In genomic region chr17:41647038-41647813, GRCh38 we compare ENCODE assay signal across 12 cellular contexts. TPM values are rescaled to one million over a fixed set of nuclear protein-coding genes. Genes with fewer than 3 reads are reported as not detected.
DNase-seq lines count a peak whose midpoint lies in the region; ATAC-seq, FAIRE-seq and TF ChIP-seq lines count a peak whose summit lies in the region.
"Had no signal": no experiment of that assay in that cellular context is flagged by ENCODE, and none has a peak within 500 bp of the region (broad histone marks: within the 10 kb centered on the region; RNA-seq: fewer than 3 reads in every experiment).

No MANE protein-coding gene starts in this region.

- no peaks in the 10 kb centered on the region for H4K20me1 ChIP-seq in HCT116 (ENCODE audit: insufficient read depth)

- FAIRE-seq in A204.1 (lab: Jason Lieb, UNC) (peak; percentile 97), frontal cortex (lab: Jason Lieb, UNC) (peak; percentile 56)

- no peak for TF ChIP-seq RAD21 in HCT116 (IDR thresholded peaks at IDR 0.05; ENCODE audit: low read depth)

- no peaks in the 10 kb centered on the region for H3K79me2 ChIP-seq in HCT116 (ENCODE audit: insufficient read depth, low read length)

- RAD21 ChIA-PET in HCT116 (lab: Charles Lee; ENCODE audit: low non-redundant PET in 1 of 2, low total read pairs in 2 of 2, uncharacterized antibody in 2 of 2, unreplicated experiment in 2 of 2), result interaction anchor here in 1 of 2 experiments (2.0 to 2.7 kb wide), 2 partner anchors 15 to 98 kb away, joined by 25 to 28 read pairs; no protein-coding TSS in a partner anchor

- H3K9me2 ChIP-seq in HCT116 (ENCODE audit: insufficient read depth), result no peaks in the 10 kb centered on the region

- peak overlapping the region; percentile 57 for H3K9ac ChIP-seq in HCT116 (ENCODE audit: low read length)

- POLR2A ChIA-PET in HCT116 (lab: Charles Lee) (interaction anchor here (1.7 to 1.9 kb wide), 2 partner anchors 68 to 98 kb away, joined by 9 to 25 read pairs; no protein-coding TSS in a partner anchor), RWPE1 (lab: Yijun Ruan, JAX; ENCODE audit: low non-redundant PET) (interaction anchor here (0.5 kb wide), 1 partner anchor 92 kb away, joined by 3 read pairs; no protein-coding TSS in a partner anchor)

- TF ChIP-seq POLR2A in HCT116 (IDR thresholded peaks at IDR 0.05; ENCODE audit: borderline replicate concordance, extremely low read depth, insufficient read depth, insufficient read length), result no peak

- H3K4me3 ChIP-seq in HCT116 (replicated peaks in 1 of 2; ENCODE audit: low read depth in 1 of 2, low read length in 2 of 2) (peak overlapping the region in 1 of 2 experiments; percentile 53; a peak in 1 of 4 replicates), H7 (ENCODE audit: insufficient read depth, low read depth, low read length) (no peak overlapping the region), MG63 (no peak overlapping the region)

- BruUV-seq in HCT116 (replicated peaks; lab: Mats Ljungman, UMichigan), result no TSS peak

- H3K27ac ChIP-seq in HCT116 (ENCODE audit: low read depth, low read length) (peak overlapping the region; percentile 32), RWPE1 (peak overlapping the region; percentile 100)
- H3K27ac ChIP-seq: psoas muscle had no signal

- peaks cover 22 to 63% of the 10 kb centered on the region in 2 experiments for H3K4me1 ChIP-seq in HCT116 (ENCODE audit: control insufficient read depth in 1 of 2, insufficient read depth in 2 of 2, low read length in 2 of 2)

- H3K36me3 ChIP-seq in HCT116 (ENCODE audit: control insufficient read depth in 1 of 2, insufficient read depth in 2 of 2, low read length in 2 of 2) (no peaks in the 10 kb centered on the region), H7 (replicated peaks; ENCODE audit: control insufficient read depth, insufficient read depth, low read length) (no peaks in the 10 kb centered on the region), MG63 (no peaks in the 10 kb centered on the region)
- H3K36me3 ChIP-seq: gastrocnemius medialis had no signal

- intact Hi-C loops in HCT116 (cut with micrococcal nuclease), result loop anchor here (2.0 to 10.0 kb wide), 6 partner anchors 55 to 1025 kb away; no protein-coding TSS in a partner anchor

- ATAC-seq in HCT116, result peak; percentile 9
- no peak for ATAC-seq in HG02678 (IDR thresholded peaks at IDR 0.05; ENCODE audit: unreplicated experiment)
- no peak for ATAC-seq in HG02970 (IDR thresholded peaks at IDR 0.05; ENCODE audit: low FRiP score, unreplicated experiment)

- H3K9me3 ChIP-seq in HCT116 (ENCODE audit: control insufficient read depth in 1 of 2, insufficient read depth in 1 of 2, low read depth in 1 of 2, low read length in 2 of 2), result no peaks in the 10 kb centered on the region
- no peaks in the 10 kb centered on the region for H3K9me3 ChIP-seq in MG63
- H3K9me3 ChIP-seq: gastrocnemius medialis, psoas muscle had no signal

- TF ChIP-seq CTCF in HCT116 (IDR thresholded peaks at IDR 0.05 in 2 of 3, conservative IDR thresholded peaks at IDR 0.05 in 1 of 3; ENCODE audit: borderline replicate concordance in 1 of 3, insufficient read depth in 1 of 3, low read depth in 2 of 3, low read length in 2 of 3) (no peak), RWPE1 (conservative IDR thresholded peaks at IDR 0.05; ENCODE audit: low read depth) (no peak)

- no peak for DNase-seq in HCT116 (ENCODE audit: low read depth, low spot score)
- DNase-seq in RWPE1 (ENCODE audit: low spot score), result no peak
- no peak for DNase-seq in frontal cortex (ENCODE audit: low spot score in 2 of 2)
- no peak for DNase-seq in H7
- DNase-seq in MG63, result no peak

- peak overlapping the region; percentile 83 for H3K4me2 ChIP-seq in HCT116 (ENCODE audit: low read length)

- H3K27me3 ChIP-seq in HCT116 (ENCODE audit: insufficient read depth, low read length) (no peaks in the 10 kb centered on the region), H7 (ENCODE audit: control insufficient read depth, insufficient read depth, low read length) (peaks cover 3% of the 10 kb centered on the region; the same call in 1 of the 2 replicates), MG63 (no peaks in the 10 kb centered on the region)
- H3K27me3 ChIP-seq: gastrocnemius medialis had no signal

- peak overlapping the region; percentile 83 for H2AFZ ChIP-seq in HCT116 (ENCODE audit: low read depth, low read length, poor library complexity, severe bottlenecking)

- CTCF ChIA-PET in HCT116 (lab: Charles Lee) (interaction anchor here (1.5 to 11.1 kb wide), 9 partner anchors 11 to 1027 kb away, joined by 3 to 217 read pairs (median 7); no protein-coding TSS in a partner anchor), RWPE1 (lab: Yijun Ruan, JAX) (interaction anchor here (0.5 to 13.5 kb wide), 13 partner anchors 16 to 1072 kb away, joined by 3 to 321 read pairs (median 5); partner anchors contain the start of gene KRT9)

TF ChIP-seq in HCT116, 20 proteins besides CTCF, POLR2A, EP300 and RAD21:
- TF ChIP-seq FOSL1 (IDR thresholded peaks at IDR 0.05; ENCODE audit: low read depth) (no peak), SP1 (IDR thresholded peaks at IDR 0.05; ENCODE audit: low read depth) (no peak), JUND (IDR thresholded peaks at IDR 0.05) (no peak)
- TF ChIP-seq, protein P1, sequence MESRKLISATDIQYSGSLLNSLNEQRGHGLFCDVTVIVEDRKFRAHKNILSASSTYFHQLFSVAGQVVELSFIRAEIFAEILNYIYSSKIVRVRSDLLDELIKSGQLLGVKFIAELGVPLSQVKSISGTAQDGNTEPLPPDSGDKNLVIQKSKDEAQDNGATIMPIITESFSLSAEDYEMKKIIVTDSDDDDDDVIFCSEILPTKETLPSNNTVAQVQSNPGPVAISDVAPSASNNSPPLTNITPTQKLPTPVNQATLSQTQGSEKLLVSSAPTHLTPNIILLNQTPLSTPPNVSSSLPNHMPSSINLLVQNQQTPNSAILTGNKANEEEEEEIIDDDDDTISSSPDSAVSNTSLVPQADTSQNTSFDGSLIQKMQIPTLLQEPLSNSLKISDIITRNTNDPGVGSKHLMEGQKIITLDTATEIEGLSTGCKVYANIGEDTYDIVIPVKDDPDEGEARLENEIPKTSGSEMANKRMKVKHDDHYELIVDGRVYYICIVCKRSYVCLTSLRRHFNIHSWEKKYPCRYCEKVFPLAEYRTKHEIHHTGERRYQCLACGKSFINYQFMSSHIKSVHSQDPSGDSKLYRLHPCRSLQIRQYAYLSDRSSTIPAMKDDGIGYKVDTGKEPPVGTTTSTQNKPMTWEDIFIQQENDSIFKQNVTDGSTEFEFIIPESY (IDR thresholded peaks at IDR 0.05; ENCODE audit: extremely low read depth, insufficient replicate concordance, low read length), result no peak

RNA-seq across cellular contexts. Expression of gene KRT17, which starts 22.9 kb away (rescaled TPM):
- not detected for total RNA-seq in HCT116 (2021; ENCODE audit: unreplicated experiment)
- polyA plus RNA-seq in HCT116 (2012), result 0.20 and 0.25 TPM in 2 replicates
- under 0.01 TPM for total RNA-seq in frontal cortex
- total RNA-seq in H7 (2014; rRNA removed; shearing (Covaris generic)), result 0.07 TPM in 1 of 2 replicates, not detected in the other
- total RNA-seq in MG63 (2014; rRNA removed; shearing (Covaris generic); ENCODE audit: low replicate concordance), result not detected in 2 replicates
- total RNA-seq: gastrocnemius medialis, psoas muscle had no signal

RNA-seq across cellular contexts. Expression of gene KRT16, which starts 34.7 kb away (rescaled TPM):
- total RNA-seq in HCT116 (2021; ENCODE audit: unreplicated experiment), result 0.61 TPM
- polyA plus RNA-seq in HCT116 (2012), result 3.0 and 4.7 TPM in 2 replicates
- total RNA-seq in frontal cortex, result not detected
- not detected in 2 replicates for total RNA-seq in H7 (2014; rRNA removed; shearing (Covaris generic))
- total RNA-seq in MG63 (2014; rRNA removed; shearing (Covaris generic); ENCODE audit: low replicate concordance), result not detected in 2 replicates
- total RNA-seq: mononuclear cell; T-helper 1 cell treated with Interleukin-12 subunit alpha and Interleukin-12 subunit beta and Interleukin-4 antibody, amounts not matched to agents 30 ng/mL and 1 ng/mL, for 36 hours had no signal

RNA-seq across cellular contexts. Expression of gene EIF1, which starts 41.5 kb away (rescaled TPM):
- total RNA-seq in HCT116 (2021; ENCODE audit: unreplicated experiment) (1,082 TPM), frontal cortex (70.1 TPM)
- polyA plus RNA-seq in HCT116 (2012), result 1,232 and 1,393 TPM in 2 replicates
- 62.6 and 74.3 TPM in 2 replicates for total RNA-seq in H7 (2014; rRNA removed; shearing (Covaris generic))
- total RNA-seq in MG63 (2014; rRNA removed; shearing (Covaris generic); ENCODE audit: low replicate concordance), result 42.2 and 90.7 TPM in 2 replicates

Comparison
In these comparisons a context has a peak if more than half of its experiments do, and no peak if none do; other contexts are left out.
1. RNA of gene EIF1, which starts 41.5 kb away (total RNA-seq): 1,082 TPM in HCT116 (single experiment); 70.1 TPM in frontal cortex (single experiment), 62.6 to 74.3 TPM in H7 and 42.2 to 90.7 TPM in MG63; every median in the first group is over 10 times any median in the second.